Comparison of ENCODE assay signal across 1 cellular context in the genomic region with DNA sequence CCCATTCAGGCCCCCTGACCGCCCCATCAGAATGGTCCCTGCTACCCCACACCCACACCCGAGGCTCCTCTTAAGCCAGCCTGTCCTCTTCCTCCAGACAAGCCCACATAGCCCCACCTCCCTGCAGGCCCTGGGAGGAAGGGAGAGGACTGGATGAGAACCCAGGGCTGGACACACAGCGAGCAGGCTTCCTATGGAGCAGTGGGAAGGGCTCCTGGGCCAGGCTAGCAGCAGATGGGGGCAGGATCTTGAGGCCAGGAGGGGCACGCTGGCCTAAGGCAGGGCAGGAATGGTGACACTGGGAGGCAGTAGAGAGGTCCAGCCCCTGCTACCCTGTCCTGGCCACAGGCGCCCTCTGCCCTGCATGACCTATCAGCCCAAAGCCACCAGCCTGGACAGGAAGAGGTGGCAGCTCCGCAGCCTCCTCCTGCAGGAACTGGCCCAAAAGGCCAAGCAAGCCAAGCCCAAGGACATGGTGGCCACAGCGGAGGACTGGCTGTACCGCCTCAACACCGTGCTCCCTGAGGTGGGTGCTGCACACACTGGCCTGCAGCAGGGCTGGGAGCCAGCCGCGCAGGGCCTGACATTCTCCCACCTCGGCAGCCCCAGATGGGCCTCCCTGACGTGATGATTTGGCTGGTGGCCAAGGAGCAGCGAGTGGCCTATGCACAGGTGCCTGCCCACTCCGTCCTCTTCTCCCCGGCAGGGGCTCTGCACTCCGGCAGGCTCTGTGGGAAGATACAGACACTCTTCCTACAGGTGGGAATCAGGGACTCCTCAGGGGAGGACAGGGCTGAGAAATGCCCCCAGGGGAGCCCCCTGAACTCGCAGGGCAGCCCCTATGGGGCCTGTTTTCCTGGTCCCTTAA.
TF ChIP-seq lines count a peak whose summit lies in the region.

No MANE protein-coding gene starts in this region.

TF ChIP-seq in IMR-90, 13 proteins besides CTCF, POLR2A, EP300 and RAD21:
- TF ChIP-seq MXI1 (IDR thresholded peaks at IDR 0.05; ENCODE audit: borderline replicate concordance, low read depth, low read length) = no peak
- no peak for TF ChIP-seq CEBPB (IDR thresholded peaks at IDR 0.05; ENCODE audit: low read depth, low read length)
- TF ChIP-seq BHLHE40 (IDR thresholded peaks at IDR 0.05; ENCODE audit: low read depth, low read length) = no peak
- no peak for TF ChIP-seq MAFK (IDR thresholded peaks at IDR 0.05; ENCODE audit: low read depth, low read length)
- TF ChIP-seq RCOR1 (IDR thresholded peaks at IDR 0.05; ENCODE audit: insufficient replicate concordance, low read length) = no peak
- no peak for TF ChIP-seq NFE2L2 (IDR thresholded peaks at IDR 0.05; ENCODE audit: low read depth, low read length)
- no peak for TF ChIP-seq CHD1 (IDR thresholded peaks at IDR 0.05; ENCODE audit: low read depth, low read length)
- no peak for TF ChIP-seq MAZ (IDR thresholded peaks at IDR 0.05; ENCODE audit: borderline replicate concordance, low read depth, low read length)
- TF ChIP-seq RFX5 (IDR thresholded peaks at IDR 0.05; ENCODE audit: low read depth, low read length) = no peak
- no peak for TF ChIP-seq FOS (IDR thresholded peaks at IDR 0.05; ENCODE audit: low read depth, low read length)
- TF ChIP-seq, protein P1, sequence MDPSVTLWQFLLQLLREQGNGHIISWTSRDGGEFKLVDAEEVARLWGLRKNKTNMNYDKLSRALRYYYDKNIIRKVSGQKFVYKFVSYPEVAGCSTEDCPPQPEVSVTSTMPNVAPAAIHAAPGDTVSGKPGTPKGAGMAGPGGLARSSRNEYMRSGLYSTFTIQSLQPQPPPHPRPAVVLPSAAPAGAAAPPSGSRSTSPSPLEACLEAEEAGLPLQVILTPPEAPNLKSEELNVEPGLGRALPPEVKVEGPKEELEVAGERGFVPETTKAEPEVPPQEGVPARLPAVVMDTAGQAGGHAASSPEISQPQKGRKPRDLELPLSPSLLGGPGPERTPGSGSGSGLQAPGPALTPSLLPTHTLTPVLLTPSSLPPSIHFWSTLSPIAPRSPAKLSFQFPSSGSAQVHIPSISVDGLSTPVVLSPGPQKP (IDR thresholded peaks at IDR 0.05; ENCODE audit: borderline replicate concordance, low read depth, low read length) = no peak
- no peak for TF ChIP-seq SMC3 (IDR thresholded peaks at IDR 0.05; ENCODE audit: low read depth, low read length)
- TF ChIP-seq, protein P2, sequence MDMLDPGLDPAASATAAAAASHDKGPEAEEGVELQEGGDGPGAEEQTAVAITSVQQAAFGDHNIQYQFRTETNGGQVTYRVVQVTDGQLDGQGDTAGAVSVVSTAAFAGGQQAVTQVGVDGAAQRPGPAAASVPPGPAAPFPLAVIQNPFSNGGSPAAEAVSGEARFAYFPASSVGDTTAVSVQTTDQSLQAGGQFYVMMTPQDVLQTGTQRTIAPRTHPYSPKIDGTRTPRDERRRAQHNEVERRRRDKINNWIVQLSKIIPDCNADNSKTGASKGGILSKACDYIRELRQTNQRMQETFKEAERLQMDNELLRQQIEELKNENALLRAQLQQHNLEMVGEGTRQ (IDR thresholded peaks at IDR 0.05; ENCODE audit: low read depth, low read length) = no peak
TF ChIP-seq in IMR-90: peak in this region for 0.
